10 cellular contexts compared by ENCODE assay signal in genomic region chr18:46324556-46324955, GRCh38.
DNase-seq lines count a peak whose midpoint lies in the region; ATAC-seq and TF ChIP-seq lines count a peak whose summit lies in the region.
"Had no signal": no experiment of that assay in that cellular context is flagged by ENCODE, and none has a peak within 500 bp of the region (broad histone marks: within the 10 kb centered on the region; RNA-seq: fewer than 3 reads in every experiment).

No MANE protein-coding gene starts in this region.

- ATAC-seq in HG03280 (IDR thresholded peaks at IDR 0.05; ENCODE audit: unreplicated experiment) (no peak), GM19467 (IDR thresholded peaks at IDR 0.05; ENCODE audit: unreplicated experiment) (no peak)
- ATAC-seq: CD8-positive, alpha-beta T cell had no signal

- H3K27me3 Mint-ChIP-seq in nephron progenitor cell (ENCODE audit: low read depth, poor library complexity), result peaks cover 10% of the 10 kb centered on the region

- TF ChIP-seq CTCF in cardiac fibroblast (IDR thresholded peaks at IDR 0.05; ENCODE audit: low read depth, low read length) (no peak), nephron progenitor cell (IDR thresholded peaks at IDR 0.05) (no peak), GM20000 (IDR thresholded peaks at IDR 0.05; ENCODE audit: extremely low read depth, missing control alignments) (no peak)

- H3K4me3 Mint-ChIP-seq in nephron progenitor cell, result peak overlapping the region; percentile 34
- H3K4me3 Mint-ChIP-seq: CD8-positive, alpha-beta T cell; naive B cell had no signal

- H3K9me3 Mint-ChIP-seq in nephron progenitor cell, result no peaks in the 10 kb centered on the region
- H3K9me3 Mint-ChIP-seq: CD8-positive, alpha-beta T cell had no signal

- H3K4me3 ChIP-seq in cardiac fibroblast (replicated peaks in 1 of 2; ENCODE audit: low read depth in 2 of 2, low read length in 2 of 2), result no peak overlapping the region

- H3K36me3 Mint-ChIP-seq in nephron progenitor cell (ENCODE audit: low read depth), result no peaks in the 10 kb centered on the region
- H3K36me3 Mint-ChIP-seq: CD8-positive, alpha-beta T cell; naive B cell had no signal

- H3K27ac Mint-ChIP-seq in nephron progenitor cell, result no peak overlapping the region
- H3K27ac Mint-ChIP-seq: CD8-positive, alpha-beta T cell had no signal

- peaks cover 61% of the 10 kb centered on the region for H3K4me1 Mint-ChIP-seq in nephron progenitor cell

- peak; percentile 71 for DNase-seq in NCI-H82 (lab: John Stamatoyannopoulos, UW)
- DNase-seq in NCI-H82 treated with DMSO at 0.1 percent for 48 hours (lab: John Stamatoyannopoulos, UW; ENCODE audit: unreplicated experiment), result no peak
- peak; percentile 28 for DNase-seq in NCI-H345 (lab: John Stamatoyannopoulos, UW)
- DNase-seq in cardiac fibroblast (ENCODE audit: low read depth in 2 of 2), result peak; percentile 72 to 77
- no peak for DNase-seq in nephron progenitor cell
- DNase-seq in GM20000 (ENCODE audit: low spot score), result no peak
- DNase-seq: naive B cell had no signal

Comparison
In these comparisons a context has a peak if more than half of its experiments do, and no peak if none do; other contexts are left out.
1. DNase-seq: peak in NCI-H82 (single experiment), NCI-H345 (single experiment) and cardiac fibroblast (2 of 2); none in NCI-H82 treated with DMSO at 0.1 percent for 48 hours (single experiment), nephron progenitor cell (single experiment) and GM20000 (single experiment).